Comparison of ENCODE assay signal across 11 cellular contexts in genomic region chr11:78332174-78332866, GRCh38.
A peak's percentile ranks its signal among the peaks of the same experiment; 100 is the strongest.
DNase-seq lines count a peak whose midpoint lies in the region; ATAC-seq and TF ChIP-seq lines count a peak whose summit lies in the region.
"Had no signal": no experiment of that assay in that cellular context is flagged by ENCODE, and none has a peak within 500 bp of the region (broad histone marks: within the 10 kb centered on the region; RNA-seq: fewer than 3 reads in every experiment).

No MANE protein-coding gene starts in this region.

- H3K27ac Mint-ChIP-seq in activated T-cell treated with anti-CD3 and anti-CD28 coated beads, Interleukin-2, amount 50 U/mL, for 72 hours, result peak overlapping the region; percentile 84
- peak overlapping the region; percentile 73 for H3K27ac Mint-ChIP-seq in dendritic cell treated with granulocyte-macrophage colony-stimulating factor and Interleukin-4, amounts not matched to agents 40 ng/mL and 50 ng/mL, for 4 days
- no peak overlapping the region for H3K27ac Mint-ChIP-seq in stimulated activated naive CD8-positive, alpha-beta T cell treated with anti-CD3 and anti-CD28 coated beads, Interleukin-15, amount 100 ng/mL, for 72 hours
- no peak overlapping the region for H3K27ac Mint-ChIP-seq in natural killer cell treated with Interleukin-12 subunit alpha and Interleukin-12 subunit beta and Interleukin-15 and Interleukin-18, amount 100 ng/mL, for 72 hours
- H3K27ac Mint-ChIP-seq in progenitor cell of endocrine pancreas, result no peak overlapping the region

- ATAC-seq in activated T-cell treated with anti-CD3 and anti-CD28 coated beads, Interleukin-2, amount 50 U/mL, for 72 hours (replicated peaks in 1 of 2), result peak; percentile 72 to 78
- ATAC-seq in stimulated activated naive CD8-positive, alpha-beta T cell treated with anti-CD3 and anti-CD28 coated beads, Interleukin-15, amount 100 ng/mL, for 72 hours, result peak; percentile 71
- ATAC-seq in natural killer cell treated with Interleukin-12 subunit alpha and Interleukin-12 subunit beta and Interleukin-15 and Interleukin-18, amount 100 ng/mL, for 72 hours, result no peak

- peaks cover 4 to 8% of the 10 kb centered on the region in 2 donors for H3K36me3 Mint-ChIP-seq in activated T-cell treated with anti-CD3 and anti-CD28 coated beads, Interleukin-2, amount 50 U/mL, for 72 hours (ENCODE audit: insufficient read depth in 2 of 2)
- H3K36me3 Mint-ChIP-seq in dendritic cell treated with granulocyte-macrophage colony-stimulating factor and Interleukin-4, amounts not matched to agents 40 ng/mL and 50 ng/mL, for 4 days (ENCODE audit: low read depth), result peaks cover 10% of the 10 kb centered on the region
- no peaks in the 10 kb centered on the region for H3K36me3 Mint-ChIP-seq in natural killer cell treated with Interleukin-12 subunit alpha and Interleukin-12 subunit beta and Interleukin-15 and Interleukin-18, amount 100 ng/mL, for 72 hours
- H3K36me3 Mint-ChIP-seq in progenitor cell of endocrine pancreas (ENCODE audit: insufficient read depth), result peaks cover 9% of the 10 kb centered on the region

- intact Hi-C loops in dendritic cell treated with granulocyte-macrophage colony-stimulating factor and Interleukin-4, amounts not matched to agents 40 ng/mL and 50 ng/mL, for 4 days (cut with micrococcal nuclease), result no loop called here

- peak overlapping the region; percentile 36 to 47 for H3K4me3 Mint-ChIP-seq in activated T-cell treated with anti-CD3 and anti-CD28 coated beads, Interleukin-2, amount 50 U/mL, for 72 hours
- H3K4me3 Mint-ChIP-seq in dendritic cell treated with granulocyte-macrophage colony-stimulating factor and Interleukin-4, amounts not matched to agents 40 ng/mL and 50 ng/mL, for 4 days, result peak overlapping the region; percentile 9
- H3K4me3 Mint-ChIP-seq in stimulated activated naive CD8-positive, alpha-beta T cell treated with anti-CD3 and anti-CD28 coated beads, Interleukin-15, amount 100 ng/mL, for 72 hours, result peak overlapping the region in 1 of 2 donors; percentile 32
- no peak overlapping the region for H3K4me3 Mint-ChIP-seq in natural killer cell treated with Interleukin-12 subunit alpha and Interleukin-12 subunit beta and Interleukin-15 and Interleukin-18, amount 100 ng/mL, for 72 hours
- no peak overlapping the region for H3K4me3 Mint-ChIP-seq in progenitor cell of endocrine pancreas (ENCODE audit: low read depth)

- peaks cover 0 to 2% of the 10 kb centered on the region in 2 donors for H3K9me3 Mint-ChIP-seq in activated T-cell treated with anti-CD3 and anti-CD28 coated beads, Interleukin-2, amount 50 U/mL, for 72 hours
- H3K9me3 Mint-ChIP-seq in dendritic cell treated with granulocyte-macrophage colony-stimulating factor and Interleukin-4, amounts not matched to agents 40 ng/mL and 50 ng/mL, for 4 days, result no peaks in the 10 kb centered on the region
- H3K9me3 Mint-ChIP-seq in stimulated activated naive CD8-positive, alpha-beta T cell treated with anti-CD3 and anti-CD28 coated beads, Interleukin-15, amount 100 ng/mL, for 72 hours, result peaks cover 5 to 7% of the 10 kb centered on the region in 2 donors
- no peaks in the 10 kb centered on the region for H3K9me3 Mint-ChIP-seq in natural killer cell treated with Interleukin-12 subunit alpha and Interleukin-12 subunit beta and Interleukin-15 and Interleukin-18, amount 100 ng/mL, for 72 hours
- peaks cover 10% of the 10 kb centered on the region for H3K9me3 Mint-ChIP-seq in progenitor cell of endocrine pancreas (ENCODE audit: low read depth)

- DNase-seq in activated T-cell treated with anti-CD3 and anti-CD28 coated beads, Interleukin-2, amount 50 U/mL, for 72 hours, result peak in 1 of 2 donors; percentile 27
- DNase-seq in activated T-cell treated with anti-CD3 and anti-CD28 coated beads, Interleukin-2, amount 50 U/mL, for 1 hour, result no peak
- DNase-seq in Kasumi-1 (lab: John Stamatoyannopoulos, UW) (peak; percentile 22 to 41), progenitor cell of endocrine pancreas (ENCODE audit: low spot score, unreplicated experiment) (no peak), amniotic stem cell (lab: John Stamatoyannopoulos, UW) (no peak)
- no peak for DNase-seq in stimulated activated naive CD8-positive, alpha-beta T cell treated with anti-CD3 and anti-CD28 coated beads, Interleukin-15, amount 100 ng/mL, for 72 hours
- DNase-seq in natural killer cell treated with Interleukin-12 subunit alpha and Interleukin-12 subunit beta and Interleukin-15 and Interleukin-18, amount 100 ng/mL, for 72 hours (ENCODE audit: low spot score), result no peak
- DNase-seq: cortex of kidney, DMS79 treated with DMSO at 0.1 percent for 48 hours, NCI-H1105 treated with DMSO at 0.1 percent for 48 hours had no signal

- no peak for TF ChIP-seq CTCF in progenitor cell of endocrine pancreas (IDR thresholded peaks at IDR 0.05; ENCODE audit: unreplicated experiment)

- no peaks in the 10 kb centered on the region for H3K27me3 Mint-ChIP-seq in activated T-cell treated with anti-CD3 and anti-CD28 coated beads, Interleukin-2, amount 50 U/mL, for 72 hours (ENCODE audit: low read depth)
- H3K27me3 Mint-ChIP-seq in dendritic cell treated with granulocyte-macrophage colony-stimulating factor and Interleukin-4, amounts not matched to agents 40 ng/mL and 50 ng/mL, for 4 days, result no peaks in the 10 kb centered on the region
- no peaks in the 10 kb centered on the region for H3K27me3 Mint-ChIP-seq in stimulated activated naive CD8-positive, alpha-beta T cell treated with anti-CD3 and anti-CD28 coated beads, Interleukin-15, amount 100 ng/mL, for 72 hours
- H3K27me3 Mint-ChIP-seq in natural killer cell treated with Interleukin-12 subunit alpha and Interleukin-12 subunit beta and Interleukin-15 and Interleukin-18, amount 100 ng/mL, for 72 hours, result peaks cover 2 to 22% of the 10 kb centered on the region in 2 donors
- H3K27me3 Mint-ChIP-seq in progenitor cell of endocrine pancreas, result no peaks in the 10 kb centered on the region

- peaks cover 54% of the 10 kb centered on the region for H3K4me1 Mint-ChIP-seq in activated T-cell treated with anti-CD3 and anti-CD28 coated beads, Interleukin-2, amount 50 U/mL, for 72 hours (ENCODE audit: low read depth)
- H3K4me1 Mint-ChIP-seq in dendritic cell treated with granulocyte-macrophage colony-stimulating factor and Interleukin-4, amounts not matched to agents 40 ng/mL and 50 ng/mL, for 4 days (ENCODE audit: low read depth), result peaks cover 73% of the 10 kb centered on the region
- peaks cover 23% of the 10 kb centered on the region for H3K4me1 Mint-ChIP-seq in stimulated activated naive CD8-positive, alpha-beta T cell treated with anti-CD3 and anti-CD28 coated beads, Interleukin-15, amount 100 ng/mL, for 72 hours
- no peaks in the 10 kb centered on the region for H3K4me1 Mint-ChIP-seq in natural killer cell treated with Interleukin-12 subunit alpha and Interleukin-12 subunit beta and Interleukin-15 and Interleukin-18, amount 100 ng/mL, for 72 hours (ENCODE audit: low read depth in 2 of 2)
- peaks cover 8% of the 10 kb centered on the region for H3K4me1 Mint-ChIP-seq in progenitor cell of endocrine pancreas (ENCODE audit: low read depth)

Comparison
In these comparisons a context has a peak if more than half of its experiments do, and no peak if none do; other contexts are left out.
1. ATAC-seq: peak in activated T-cell treated with anti-CD3 and anti-CD28 coated beads, Interleukin-2, amount 50 U/mL, for 72 hours (2 of 2) and stimulated activated naive CD8-positive, alpha-beta T cell treated with anti-CD3 and anti-CD28 coated beads, Interleukin-15, amount 100 ng/mL, for 72 hours (single experiment); none in natural killer cell treated with Interleukin-12 subunit alpha and Interleukin-12 subunit beta and Interleukin-15 and Interleukin-18, amount 100 ng/mL, for 72 hours (0 of 2).
2. DNase-seq: peak in Kasumi-1 (2 of 2); none in activated T-cell treated with anti-CD3 and anti-CD28 coated beads, Interleukin-2, amount 50 U/mL, for 1 hour (single experiment), stimulated activated naive CD8-positive, alpha-beta T cell treated with anti-CD3 and anti-CD28 coated beads, Interleukin-15, amount 100 ng/mL, for 72 hours (0 of 2), natural killer cell treated with Interleukin-12 subunit alpha and Interleukin-12 subunit beta and Interleukin-15 and Interleukin-18, amount 100 ng/mL, for 72 hours (single experiment), progenitor cell of endocrine pancreas (single experiment) and amniotic stem cell (single experiment).
3. H3K27ac Mint-ChIP-seq: peak in activated T-cell treated with anti-CD3 and anti-CD28 coated beads, Interleukin-2, amount 50 U/mL, for 72 hours (single experiment) and dendritic cell treated with granulocyte-macrophage colony-stimulating factor and Interleukin-4, amounts not matched to agents 40 ng/mL and 50 ng/mL, for 4 days (single experiment); none in stimulated activated naive CD8-positive, alpha-beta T cell treated with anti-CD3 and anti-CD28 coated beads, Interleukin-15, amount 100 ng/mL, for 72 hours (0 of 2), natural killer cell treated with Interleukin-12 subunit alpha and Interleukin-12 subunit beta and Interleukin-15 and Interleukin-18, amount 100 ng/mL, for 72 hours (0 of 2) and progenitor cell of endocrine pancreas (single experiment).
4. H3K4me3 Mint-ChIP-seq: peak in activated T-cell treated with anti-CD3 and anti-CD28 coated beads, Interleukin-2, amount 50 U/mL, for 72 hours (2 of 2) and dendritic cell treated with granulocyte-macrophage colony-stimulating factor and Interleukin-4, amounts not matched to agents 40 ng/mL and 50 ng/mL, for 4 days (single experiment); none in natural killer cell treated with Interleukin-12 subunit alpha and Interleukin-12 subunit beta and Interleukin-15 and Interleukin-18, amount 100 ng/mL, for 72 hours (single experiment) and progenitor cell of endocrine pancreas (single experiment).